ENCODE assay signal across 8 cellular contexts in the genomic region with DNA sequence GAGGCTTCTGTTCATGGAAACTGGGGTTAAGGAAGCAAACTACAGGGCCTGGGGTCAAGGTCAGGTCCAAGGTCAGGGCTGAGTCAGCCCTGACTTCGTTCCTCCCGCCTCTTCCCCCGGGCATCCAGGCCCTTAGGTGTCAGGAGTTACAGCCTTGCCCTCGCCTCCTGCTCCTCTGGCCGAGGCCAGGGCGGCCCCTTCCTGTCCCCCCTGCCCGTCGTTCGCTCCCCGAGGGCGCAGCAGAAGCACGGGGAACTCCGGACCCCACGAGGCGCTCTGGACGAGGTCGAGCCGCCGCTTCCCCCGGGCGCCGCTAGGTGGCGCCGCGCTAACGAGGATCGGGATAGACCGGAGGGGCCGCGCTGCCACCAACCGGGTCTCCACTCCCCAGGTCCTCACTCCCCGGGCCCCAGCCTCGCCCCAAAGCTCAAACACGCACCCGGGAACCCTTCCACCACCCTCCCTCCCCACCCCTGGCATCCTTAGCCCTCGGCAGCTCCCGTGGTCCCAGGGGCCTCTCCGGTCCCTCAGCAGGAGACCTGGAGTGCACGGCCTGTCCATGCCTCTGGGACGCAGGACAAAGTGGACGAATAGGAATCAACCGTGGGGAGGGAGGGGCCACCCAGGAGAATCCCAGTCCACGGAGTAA. TPM values are rescaled to one million over a fixed set of nuclear protein-coding genes. Genes with fewer than 3 reads are reported as not detected.
A peak's percentile ranks its signal among the peaks of the same experiment; 100 is the strongest.
DNase-seq lines count a peak whose midpoint lies in the region; ATAC-seq and TF ChIP-seq lines count a peak whose summit lies in the region.

No MANE protein-coding gene starts in this region.

- no peaks in the 10 kb centered on the region for H3K4me1 ChIP-seq in A673 (ENCODE audit: insufficient read depth, low read length, poor library complexity, severe bottlenecking)

- CTCF ChIA-PET in A673 (lab: Charles Lee), result interaction anchor here (0.6 kb wide), 1 partner anchor 233 kb away, joined by 5 read pairs; no protein-coding TSS in a partner anchor
- CTCF ChIA-PET in activated naive CD4-positive, alpha-beta T cell treated with anti-CD3 and anti-CD28 coated beads for 36 hours (lab: Charles Lee), result interaction anchor here (0.6 to 1.5 kb wide), 5 partner anchors 10 to 131 kb away, joined by 3 to 6 read pairs (median 3); no protein-coding TSS in a partner anchor

- in situ Hi-C loops in GM13976 (cut with MboI; ENCODE audit: low sequenced_read_pairs, unreplicated experiment), result loop anchor here (5.0 kb wide), 1 partner anchor 549 kb away; no protein-coding TSS in a partner anchor

- H3K27me3 ChIP-seq in A673 (replicated peaks; ENCODE audit: insufficient read depth, low read depth, low read length, poor library complexity), result no peaks in the 10 kb centered on the region

- intact Hi-C loops in A673 (cut with micrococcal nuclease; ENCODE audit: unreplicated experiment) (loop anchor here (1.0 to 5.0 kb wide), 4 partner anchors 86 to 584 kb away; no protein-coding TSS in a partner anchor), Right ventricle myocardium inferior (cut with DNase I) (loop anchor here (2.0 to 5.0 kb wide), 2 partner anchors 549 to 582 kb away; no protein-coding TSS in a partner anchor), posterior cingulate gyrus (cut with DNase I) (loop anchor here (1.0 to 2.0 kb wide), 3 partner anchors 126 to 584 kb away; no protein-coding TSS in a partner anchor)
- intact Hi-C loops in activated naive CD4-positive, alpha-beta T cell treated with anti-CD3 and anti-CD28 coated beads for 36 hours (cut with micrococcal nuclease), result loop anchor here (1.0 to 10.0 kb wide), 5 partner anchors 86 to 584 kb away; no protein-coding TSS in a partner anchor

- H3K36me3 ChIP-seq in A673 (ENCODE audit: insufficient read depth, low read length, poor library complexity, severe bottlenecking), result no peaks in the 10 kb centered on the region

- no peaks in the 10 kb centered on the region for H3K4me1 Mint-ChIP-seq in activated naive CD4-positive, alpha-beta T cell treated with anti-CD3 and anti-CD28 coated beads for 36 hours (ENCODE audit: low read depth)

- peak; percentile 91 for ATAC-seq in Right ventricle myocardium inferior

- POLR2A ChIA-PET in A673 (lab: Charles Lee; ENCODE audit: low non-redundant PET), result no interaction called here

- BruUV-seq in A673 (replicated peaks; lab: Mats Ljungman, UMichigan), result no TSS peak

- H3K4me3 ChIP-seq in A673 (ENCODE audit: low read depth, low read length, poor library complexity, severe bottlenecking), result peak overlapping the region; percentile 17

- H3K27ac ChIP-seq in A673 (ENCODE audit: low read depth, low read length, poor library complexity, severe bottlenecking), result no peak overlapping the region

- H3K36me3 Mint-ChIP-seq in activated naive CD4-positive, alpha-beta T cell treated with anti-CD3 and anti-CD28 coated beads for 36 hours (ENCODE audit: low read depth), result no peaks in the 10 kb centered on the region

- peak; percentile 81 for DNase-seq in A673 (ENCODE audit: low spot score)
- DNase-seq in GM13976 (ENCODE audit: low spot score), result peak; percentile 94
- DNase-seq in HuH-7.5 (ENCODE audit: low spot score), result peak; percentile 88
- peak; percentile 63 for DNase-seq in SK-N-DZ (ENCODE audit: low spot score)
- DNase-seq in activated naive CD4-positive, alpha-beta T cell treated with anti-CD3 and anti-CD28 coated beads for 36 hours, result peak; percentile 84
- DNase-seq in Right ventricle myocardium inferior (ENCODE audit: missing footprints), result peak; percentile 93
- DNase-seq in posterior cingulate gyrus, result peak; percentile 36 to 95 (median 80)
- peak; percentile 80 for DNase-seq in ureter (ENCODE audit: low spot score)

- H3K9me3 Mint-ChIP-seq in activated naive CD4-positive, alpha-beta T cell treated with anti-CD3 and anti-CD28 coated beads for 36 hours, result no peaks in the 10 kb centered on the region

- H3K27me3 Mint-ChIP-seq in activated naive CD4-positive, alpha-beta T cell treated with anti-CD3 and anti-CD28 coated beads for 36 hours (ENCODE audit: low read depth), result no peaks in the 10 kb centered on the region

- TF ChIP-seq CTCF in A673 (conservative IDR thresholded peaks at IDR 0.05; ENCODE audit: low read depth, low read length) (peak; percentile 96), GM13976 (IDR thresholded peaks at IDR 0.05; ENCODE audit: borderline replicate concordance, control extremely low read depth, extremely low read depth, insufficient read depth, missing control alignments) (peak; percentile 97)

- H3K4me3 Mint-ChIP-seq in activated naive CD4-positive, alpha-beta T cell treated with anti-CD3 and anti-CD28 coated beads for 36 hours, result no peak overlapping the region

- no peak overlapping the region for H3K27ac Mint-ChIP-seq in activated naive CD4-positive, alpha-beta T cell treated with anti-CD3 and anti-CD28 coated beads for 36 hours

- no peaks in the 10 kb centered on the region for H3K9me3 ChIP-seq in A673 (ENCODE audit: low read depth, low read length, poor library complexity, severe bottlenecking)

RNA-seq across cellular contexts. Expression of gene MYL10, which starts 59.2 kb away (rescaled TPM):
- 0.30 TPM in 1 of 2 replicates, not detected in the other for total RNA-seq in A673 (2021)
- polyA plus RNA-seq in SK-N-DZ (2014; cell fraction: cytosol; rRNA removed), result not detected in 2 replicates
- polyA plus RNA-seq in SK-N-DZ (2014; cell fraction: nucleus; rRNA removed), result not detected in 2 replicates
- not detected for total RNA-seq in activated naive CD4-positive, alpha-beta T cell treated with anti-CD3 and anti-CD28 coated beads for 36 hours
- total RNA-seq in Right ventricle myocardium inferior, result not detected
- not detected for total RNA-seq in ureter
